ENCODE assay signal across 8 cellular contexts in genomic region chr5:73437126-73438047, GRCh38. TPM values are rescaled to one million over a fixed set of nuclear protein-coding genes. Genes with fewer than 3 reads are reported as not detected.
DNase-seq lines count a peak whose midpoint lies in the region; ATAC-seq lines count a peak whose summit lies in the region.

No MANE protein-coding gene starts in this region.

- H3K9me3 Mint-ChIP-seq in activated naive CD8-positive, alpha-beta T cell treated with anti-CD3 and anti-CD28 coated beads, Interleukin-2, amount 10 ng/mL, durations not matched to agents 7 days and 5 days: peaks cover 1% of the 10 kb centered on the region
- no peaks in the 10 kb centered on the region for H3K9me3 Mint-ChIP-seq in stimulated activated memory B cell treated with anti-CD40 and anti-IgM and Interleukin-4, amounts not matched to agents 10 μg/mL and 1 μg/mL and 100 μg/mL, for 72 hours

- peak overlapping the region; percentile 55 for H3K4me3 ChIP-seq in HUES48 (ENCODE audit: low read depth, low read length)
- peak overlapping the region; percentile 36 for H3K4me3 ChIP-seq in iPS-18a (ENCODE audit: low read length)

- H3K36me3 ChIP-seq in HUES48 (ENCODE audit: control insufficient read depth, insufficient read depth, low read length): no peaks in the 10 kb centered on the region
- H3K36me3 ChIP-seq in iPS-18a (ENCODE audit: control insufficient read depth, low read depth, low read length): no peaks in the 10 kb centered on the region

- no peak overlapping the region for H3K27ac ChIP-seq in HUES48 (ENCODE audit: low read depth, low read length)
- no peak overlapping the region for H3K27ac ChIP-seq in iPS-18a (ENCODE audit: low read length)

- ATAC-seq in activated naive CD8-positive, alpha-beta T cell treated with anti-CD3 and anti-CD28 coated beads, Interleukin-2, amount 10 ng/mL, durations not matched to agents 7 days and 5 days (ENCODE audit: low read depth): no peak
- no peak for ATAC-seq in stimulated activated memory B cell treated with anti-CD40 and anti-IgM and Interleukin-4, amounts not matched to agents 10 μg/mL and 1 μg/mL and 100 μg/mL, for 72 hours
- ATAC-seq in GM21717 (IDR thresholded peaks at IDR 0.05; ENCODE audit: unreplicated experiment): no peak
- no peak for ATAC-seq in HG03442 (IDR thresholded peaks at IDR 0.05; ENCODE audit: unreplicated experiment)

- H3K4me1 Mint-ChIP-seq in activated naive CD8-positive, alpha-beta T cell treated with anti-CD3 and anti-CD28 coated beads, Interleukin-2, amount 10 ng/mL, durations not matched to agents 7 days and 5 days: peaks cover 7% of the 10 kb centered on the region
- H3K4me1 Mint-ChIP-seq in stimulated activated memory B cell treated with anti-CD40 and anti-IgM and Interleukin-4, amounts not matched to agents 10 μg/mL and 1 μg/mL and 100 μg/mL, for 72 hours: peaks cover 6% of the 10 kb centered on the region

- DNase-seq in AG20443 (ENCODE audit: low spot score): peak; percentile 84
- DNase-seq in activated naive CD8-positive, alpha-beta T cell treated with anti-CD3 and anti-CD28 coated beads, Interleukin-2, amount 10 ng/mL, durations not matched to agents 7 days and 5 days: peak; percentile 39
- no peak for DNase-seq in NOMO-1 treated with dmso at 0.1 percent for 144 hours (lab: John Stamatoyannopoulos, UW; ENCODE audit: unreplicated experiment)

- H3K4me1 ChIP-seq in HUES48 (ENCODE audit: control insufficient read depth, insufficient read depth, low read length): peaks cover 21% of the 10 kb centered on the region
- peaks cover 12% of the 10 kb centered on the region for H3K4me1 ChIP-seq in iPS-18a (ENCODE audit: control insufficient read depth, low read depth, low read length)

- peak overlapping the region; percentile 39 for H3K4me3 Mint-ChIP-seq in activated naive CD8-positive, alpha-beta T cell treated with anti-CD3 and anti-CD28 coated beads, Interleukin-2, amount 10 ng/mL, durations not matched to agents 7 days and 5 days
- peak overlapping the region; percentile 35 for H3K4me3 Mint-ChIP-seq in stimulated activated memory B cell treated with anti-CD40 and anti-IgM and Interleukin-4, amounts not matched to agents 10 μg/mL and 1 μg/mL and 100 μg/mL, for 72 hours

- H3K27me3 ChIP-seq in HUES48 (ENCODE audit: control insufficient read depth, insufficient read depth, low read length) (peaks cover 99% of the 10 kb centered on the region), iPS-18a (ENCODE audit: control insufficient read depth, insufficient read depth, low read length) (peaks cover 100% of the 10 kb centered on the region)

- no peak overlapping the region for H3K27ac Mint-ChIP-seq in activated naive CD8-positive, alpha-beta T cell treated with anti-CD3 and anti-CD28 coated beads, Interleukin-2, amount 10 ng/mL, durations not matched to agents 7 days and 5 days
- H3K27ac Mint-ChIP-seq in stimulated activated memory B cell treated with anti-CD40 and anti-IgM and Interleukin-4, amounts not matched to agents 10 μg/mL and 1 μg/mL and 100 μg/mL, for 72 hours: no peak overlapping the region

- POLR2A ChIA-PET in activated naive CD8-positive, alpha-beta T cell treated with anti-CD3 and anti-CD28 coated beads, Interleukin-2, amount 10 ng/mL, durations not matched to agents 7 days and 5 days (lab: Charles Lee): no interaction called here

- H3K27me3 Mint-ChIP-seq in activated naive CD8-positive, alpha-beta T cell treated with anti-CD3 and anti-CD28 coated beads, Interleukin-2, amount 10 ng/mL, durations not matched to agents 7 days and 5 days: peaks cover 88% of the 10 kb centered on the region
- peaks cover 96% of the 10 kb centered on the region for H3K27me3 Mint-ChIP-seq in stimulated activated memory B cell treated with anti-CD40 and anti-IgM and Interleukin-4, amounts not matched to agents 10 μg/mL and 1 μg/mL and 100 μg/mL, for 72 hours

- peaks cover 1% of the 10 kb centered on the region for H3K36me3 Mint-ChIP-seq in activated naive CD8-positive, alpha-beta T cell treated with anti-CD3 and anti-CD28 coated beads, Interleukin-2, amount 10 ng/mL, durations not matched to agents 7 days and 5 days
- H3K36me3 Mint-ChIP-seq in stimulated activated memory B cell treated with anti-CD40 and anti-IgM and Interleukin-4, amounts not matched to agents 10 μg/mL and 1 μg/mL and 100 μg/mL, for 72 hours: no peaks in the 10 kb centered on the region

- peak overlapping the region; percentile 45; the same call in 1 of the 2 replicates for H3K9ac ChIP-seq in HUES48 (ENCODE audit: low read depth, low read length)
- peak overlapping the region; percentile 12 for H3K9ac ChIP-seq in iPS-18a (ENCODE audit: low read length)

- H3K9me3 ChIP-seq in HUES48 (ENCODE audit: control insufficient read depth, insufficient read depth, low read length) (no peaks in the 10 kb centered on the region), iPS-18a (ENCODE audit: control insufficient read depth, low read depth, low read length) (no peaks in the 10 kb centered on the region)

RNA-seq across cellular contexts. Expression of gene FOXD1, which starts 11.2 kb away (rescaled TPM):
- total RNA-seq in activated naive CD8-positive, alpha-beta T cell treated with anti-CD3 and anti-CD28 coated beads, Interleukin-2, amount 10 ng/mL, durations not matched to agents 7 days and 5 days: under 1 TPM in 1 of 2 experiments, not detected in 1; 0.14 TPM
